In the genomic region with DNA sequence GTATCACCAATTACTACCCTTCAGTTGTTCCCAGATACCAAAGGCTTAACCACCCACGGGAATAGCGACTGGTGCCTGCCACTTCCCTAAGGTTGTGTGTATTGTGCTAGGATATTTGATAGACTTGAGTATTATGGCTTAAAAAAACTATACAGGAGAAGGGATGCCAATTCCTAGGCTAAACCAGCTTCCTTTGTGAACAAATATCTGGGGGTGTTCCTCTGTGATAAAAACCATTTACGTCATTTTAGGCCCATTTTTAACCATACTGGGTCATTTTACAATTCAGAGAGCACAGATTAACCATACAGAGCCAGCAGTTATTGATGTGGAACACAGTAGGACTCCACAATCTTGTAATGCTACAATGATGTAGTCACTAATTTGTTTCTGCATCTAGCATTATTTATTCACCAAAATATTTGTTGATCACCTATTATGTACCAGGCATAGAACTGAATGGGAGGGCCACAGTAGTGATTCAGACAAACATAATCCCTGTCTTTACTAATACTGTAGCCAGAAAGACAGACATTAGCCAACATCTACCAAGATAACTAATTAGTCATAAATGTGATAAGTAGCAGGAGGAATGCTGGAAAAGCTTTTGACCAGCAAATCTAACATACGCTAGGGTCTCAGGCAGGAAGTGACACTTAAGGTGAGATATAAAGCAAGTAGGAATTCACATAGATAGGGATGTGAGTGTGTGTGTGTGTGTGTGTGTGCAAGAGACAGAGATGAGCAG, we compare ENCODE assay signal across 21 cellular contexts.
DNase-seq lines count a peak whose midpoint lies in the region; ATAC-seq and TF ChIP-seq lines count a peak whose summit lies in the region.
"Had no signal": no experiment of that assay in that cellular context is flagged by ENCODE, and none has a peak within 500 bp of the region (broad histone marks: within the 10 kb centered on the region; RNA-seq: fewer than 3 reads in every experiment).

No MANE protein-coding gene starts in this region.

- H3K79me2 ChIP-seq in smooth muscle cell (ENCODE audit: low read depth), result no peaks in the 10 kb centered on the region

- DNase-seq in ascending aorta (ENCODE audit: low spot score in 2 of 2), result no peak
- DNase-seq in foreskin keratinocyte, result peak; percentile 93
- DNase-seq in smooth muscle cell (lab: John Stamatoyannopoulos, UW; ENCODE audit: unreplicated experiment), result no peak
- DNase-seq in lower lobe of right lung, result no peak
- no peak for DNase-seq in NCI-H2107 treated with DMSO at 0.1 percent for 48 hours (lab: John Stamatoyannopoulos, UW; ENCODE audit: unreplicated experiment)
- no peak for DNase-seq in HuH-7.5 (ENCODE audit: low spot score)
- DNase-seq: activated CD8-positive, alpha-beta T cell treated with anti-CD3 and anti-CD28 coated beads, Interleukin-2, amount 10 ng/mL, durations not matched to agents 7 days and 5 days; activated naive CD4-positive, alpha-beta T cell treated with anti-CD3 and anti-CD28 coated beads for 36 hours; activated T-cell treated with anti-CD3 and anti-CD28 coated beads, Interleukin-2, amount 50 U/mL, for 4 hours; cortex of kidney; H9; MM.1S; mucosa of descending colon; NCI-H1694; PC-3; right cardiac atrium; stimulated activated CD4-positive, alpha-beta T cell treated with anti-CD3 and anti-CD28 coated beads, Interleukin-15, amount 100 ng/mL, for 24 hours; testis had no signal

- H3F3A ChIP-seq in smooth muscle cell (ENCODE audit: low read depth), result peaks cover 15% of the 10 kb centered on the region

- no peaks in the 10 kb centered on the region for H3K36me3 ChIP-seq in HEK293 (ENCODE audit: control insufficient read depth in 2 of 2, insufficient read depth in 1 of 2, low read length in 2 of 2)
- no peaks in the 10 kb centered on the region for H3K36me3 ChIP-seq in ascending aorta
- H3K36me3 ChIP-seq in smooth muscle cell (ENCODE audit: low read depth), result no peaks in the 10 kb centered on the region
- no peaks in the 10 kb centered on the region for H3K36me3 ChIP-seq in lower lobe of right lung
- H3K36me3 ChIP-seq: neutrophil had no signal

- H3K9me3 ChIP-seq in HEK293 (ENCODE audit: control insufficient read depth, insufficient read depth, low read depth, low read length) (no peaks in the 10 kb centered on the region), ascending aorta (no peaks in the 10 kb centered on the region), smooth muscle cell (replicated peaks; ENCODE audit: low read depth) (no peaks in the 10 kb centered on the region), lower lobe of right lung (no peaks in the 10 kb centered on the region)
- H3K9me3 ChIP-seq: mucosa of descending colon, neutrophil, testis had no signal

- H3K27ac ChIP-seq in HEK293 (ENCODE audit: extremely low read depth, low read depth, low read length) (no peak overlapping the region), ascending aorta (peak overlapping the region; percentile 65 to 78), foreskin keratinocyte (no peak overlapping the region), smooth muscle cell (ENCODE audit: low read depth) (peak overlapping the region; percentile 89), lower lobe of right lung (no peak overlapping the region)
- H3K27ac ChIP-seq: neutrophil, testis had no signal

- H3K4me3 ChIP-seq in HEK293 (ENCODE audit: low read depth, low read length) (no peak overlapping the region), ascending aorta (no peak overlapping the region), smooth muscle cell (no peak overlapping the region), lower lobe of right lung (no peak overlapping the region)
- H3K4me3 ChIP-seq: mucosa of descending colon, testis had no signal

- H3K4me2 ChIP-seq in smooth muscle cell, result peak overlapping the region; percentile 22

- intact Hi-C loops in ascending aorta (cut with DNase I), result no loop called here
- intact Hi-C loops in lower lobe of right lung (cut with DNase I), result no loop called here

- 37% methylated on average over 4 of the region's 4 CpGs for WGBS in smooth muscle cell (ENCODE audit: low lambda C conversion rate)

- POLR2A ChIA-PET in HEK293 (lab: Yijun Ruan, JAX), result no interaction called here

- H2AFZ ChIP-seq in smooth muscle cell (ENCODE audit: low read depth), result no peak overlapping the region

- ATAC-seq in foreskin keratinocyte, result peak; percentile 99
- no peak for ATAC-seq in lower lobe of right lung
- ATAC-seq: activated CD8-positive, alpha-beta T cell treated with anti-CD3 and anti-CD28 coated beads, Interleukin-2, amount 10 ng/mL, durations not matched to agents 7 days and 5 days; activated T-cell treated with anti-CD3 and anti-CD28 coated beads, Interleukin-2, amount 50 U/mL, for 4 hours; left lobe of liver; mucosa of descending colon; PC-3 had no signal

- peak overlapping the region; percentile 49 for H3K9ac ChIP-seq in smooth muscle cell (ENCODE audit: low read depth)

- CTCF ChIA-PET in HEK293 (lab: Yijun Ruan, JAX), result interaction anchor here (1.0 kb wide), 1 partner anchor 92 kb away, joined by 3 read pairs; no protein-coding TSS in a partner anchor

- TF ChIP-seq CTCF in HEK293 (tag by site-specific recombination; IDR thresholded peaks at IDR 0.05) (no peak), ascending aorta (IDR thresholded peaks at IDR 0.05) (no peak), foreskin keratinocyte (conservative IDR thresholded peaks at IDR 0.05) (no peak), smooth muscle cell (IDR thresholded peaks at IDR 0.05; ENCODE audit: borderline replicate concordance, insufficient read depth, poor library complexity, severe bottlenecking) (no peak), lower lobe of right lung (IDR thresholded peaks at IDR 0.05) (no peak)

- H4K20me1 ChIP-seq in smooth muscle cell (ENCODE audit: low read depth), result no peaks in the 10 kb centered on the region

- H3K27me3 ChIP-seq in ascending aorta, result no peaks in the 10 kb centered on the region
- H3K27me3 ChIP-seq in foreskin keratinocyte, result no peaks in the 10 kb centered on the region
- no peaks in the 10 kb centered on the region for H3K27me3 ChIP-seq in smooth muscle cell (ENCODE audit: low read depth)
- H3K27me3 ChIP-seq in lower lobe of right lung (ENCODE audit: low read depth), result no peaks in the 10 kb centered on the region
- H3K27me3 ChIP-seq: neutrophil, testis had no signal

- H3K4me1 ChIP-seq in HEK293 (ENCODE audit: control insufficient read depth, insufficient read depth, low read length), result peaks cover 6% of the 10 kb centered on the region
- H3K4me1 ChIP-seq in ascending aorta, result peaks cover 0 to 14% of the 10 kb centered on the region in 2 donors
- H3K4me1 ChIP-seq in foreskin keratinocyte, result no peaks in the 10 kb centered on the region
- H3K4me1 ChIP-seq in smooth muscle cell (ENCODE audit: low read depth), result peaks cover 4% of the 10 kb centered on the region
- H3K4me1 ChIP-seq in lower lobe of right lung, result no peaks in the 10 kb centered on the region
- H3K4me1 ChIP-seq: testis had no signal

TF ChIP-seq in HEK293, 187 proteins besides CTCF, POLR2A, EP300 and RAD21:
- TF ChIP-seq ZNF112 (tag by site-specific recombination; IDR thresholded peaks at IDR 0.05), result no peak
- peak; percentile 60 for TF ChIP-seq ZNF664 (tag by site-specific recombination; IDR thresholded peaks at IDR 0.05)
- 0 out of 2 replicates have a peak, but pooled peaks have one; percentile 10 for TF ChIP-seq ZFHX2 (tag by site-specific recombination; conservative IDR thresholded peaks at IDR 0.05)
- no peak for TF ChIP-seq MEIS1 (CRISPR knock-in tag; IDR thresholded peaks at IDR 0.05; ENCODE audit: borderline replicate concordance)
- TF ChIP-seq SETDB1 (IDR thresholded peaks at IDR 0.05; ENCODE audit: insufficient read length, low read length), result no peak
- no peak for TF ChIP-seq ZNF2 (tag by site-specific recombination; IDR thresholded peaks at IDR 0.05)
- TF ChIP-seq HOXA7 (CRISPR knock-in tag; IDR thresholded peaks at IDR 0.05; ENCODE audit: borderline replicate concordance), result no peak
TF ChIP-seq in HEK293: peak in this region for 2.

Comparison
In these comparisons a context has a peak if more than half of its experiments do, and no peak if none do; other contexts are left out.
1. H3K27ac ChIP-seq: peak in ascending aorta (2 of 2) and smooth muscle cell (single experiment); none in HEK293 (single experiment), foreskin keratinocyte (single experiment) and lower lobe of right lung (single experiment).
2. DNase-seq: peak in foreskin keratinocyte (2 of 2); none in ascending aorta (0 of 2), smooth muscle cell (single experiment), lower lobe of right lung (single experiment), NCI-H2107 treated with DMSO at 0.1 percent for 48 hours (single experiment) and HuH-7.5 (single experiment).